15 cellular contexts compared by ENCODE assay signal in the genomic region with DNA sequence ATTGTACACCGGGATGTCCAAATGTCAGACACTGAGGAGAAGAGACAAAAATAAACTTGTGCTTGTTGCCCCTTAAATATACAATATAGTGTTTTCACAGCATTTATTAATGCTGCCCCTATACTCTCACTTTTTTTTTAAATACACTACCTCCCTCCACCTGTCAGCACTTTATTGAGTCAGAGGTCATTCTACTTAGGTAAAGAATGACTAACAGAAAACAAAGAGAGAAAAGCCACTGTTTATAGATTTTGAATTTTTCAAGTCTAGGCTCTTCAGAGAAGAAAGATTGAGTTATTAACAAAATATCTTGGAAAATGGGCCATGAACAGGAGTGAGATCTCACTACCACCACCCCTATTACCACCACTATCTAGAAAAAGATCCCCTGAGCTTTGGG. TPM values are rescaled to one million over a fixed set of nuclear protein-coding genes. Genes with fewer than 3 reads are reported as not detected.
DNase-seq lines count a peak whose midpoint lies in the region; ATAC-seq, FAIRE-seq and TF ChIP-seq lines count a peak whose summit lies in the region.
"Had no signal": no experiment of that assay in that cellular context is flagged by ENCODE, and none has a peak within 500 bp of the region (broad histone marks: within the 10 kb centered on the region; RNA-seq: fewer than 3 reads in every experiment).

No MANE protein-coding gene starts in this region.

- peak overlapping the region; percentile 62 for H3K27ac Mint-ChIP-seq in activated naive CD4-positive, alpha-beta T cell treated with anti-CD3 and anti-CD28 coated beads, Interleukin-2, amount 50 U/mL, for 24 hours
- no peak overlapping the region for H3K27ac Mint-ChIP-seq in activated naive CD4-positive, alpha-beta T cell treated with anti-CD3 and anti-CD28 coated beads, Interleukin-2, amount 10 ng/mL, durations not matched to agents 7 days and 5 days
- H3K27ac Mint-ChIP-seq in naive thymus-derived CD8-positive, alpha-beta T cell: peak overlapping the region in 9 of 10 donors; percentile 15 to 76 (median 60)
- no peak overlapping the region for H3K27ac Mint-ChIP-seq in activated CD8-positive, alpha-beta T cell treated with anti-CD3 and anti-CD28 coated beads for 36 hours
- no peak overlapping the region for H3K27ac Mint-ChIP-seq in stimulated activated naive CD8-positive, alpha-beta T cell treated with anti-CD3 and anti-CD28 coated beads, Interleukin-15, amount 100 ng/mL, for 72 hours

- no peak overlapping the region for H3K27ac ChIP-seq in RWPE2 (ENCODE audit: poor library complexity, severe bottlenecking)
- H3K27ac ChIP-seq: 22Rv1, BLaER1 had no signal

- H3K4me3 Mint-ChIP-seq in activated naive CD4-positive, alpha-beta T cell treated with anti-CD3 and anti-CD28 coated beads, Interleukin-2, amount 50 U/mL, for 24 hours: no peak overlapping the region
- H3K4me3 Mint-ChIP-seq in activated naive CD4-positive, alpha-beta T cell treated with anti-CD3 and anti-CD28 coated beads, Interleukin-2, amount 10 ng/mL, durations not matched to agents 7 days and 5 days: no peak overlapping the region
- no peak overlapping the region for H3K4me3 Mint-ChIP-seq in naive thymus-derived CD8-positive, alpha-beta T cell
- no peak overlapping the region for H3K4me3 Mint-ChIP-seq in activated CD8-positive, alpha-beta T cell treated with anti-CD3 and anti-CD28 coated beads for 36 hours
- no peak overlapping the region for H3K4me3 Mint-ChIP-seq in stimulated activated naive CD8-positive, alpha-beta T cell treated with anti-CD3 and anti-CD28 coated beads, Interleukin-15, amount 100 ng/mL, for 72 hours

- no peaks in the 10 kb centered on the region for H3K9me3 Mint-ChIP-seq in activated naive CD4-positive, alpha-beta T cell treated with anti-CD3 and anti-CD28 coated beads, Interleukin-2, amount 50 U/mL, for 24 hours
- H3K9me3 Mint-ChIP-seq in activated naive CD4-positive, alpha-beta T cell treated with anti-CD3 and anti-CD28 coated beads, Interleukin-2, amount 10 ng/mL, durations not matched to agents 7 days and 5 days: no peaks in the 10 kb centered on the region
- H3K9me3 Mint-ChIP-seq in naive thymus-derived CD8-positive, alpha-beta T cell: no peaks in the 10 kb centered on the region
- H3K9me3 Mint-ChIP-seq in activated CD8-positive, alpha-beta T cell treated with anti-CD3 and anti-CD28 coated beads for 36 hours: no peaks in the 10 kb centered on the region
- no peaks in the 10 kb centered on the region for H3K9me3 Mint-ChIP-seq in stimulated activated naive CD8-positive, alpha-beta T cell treated with anti-CD3 and anti-CD28 coated beads, Interleukin-15, amount 100 ng/mL, for 72 hours

- peaks cover 11% of the 10 kb centered on the region for H3K36me3 Mint-ChIP-seq in activated naive CD4-positive, alpha-beta T cell treated with anti-CD3 and anti-CD28 coated beads, Interleukin-2, amount 50 U/mL, for 24 hours
- H3K36me3 Mint-ChIP-seq in activated naive CD4-positive, alpha-beta T cell treated with anti-CD3 and anti-CD28 coated beads, Interleukin-2, amount 10 ng/mL, durations not matched to agents 7 days and 5 days: peaks cover 75% of the 10 kb centered on the region
- H3K36me3 Mint-ChIP-seq in naive thymus-derived CD8-positive, alpha-beta T cell: peaks cover 0 to 92% (median 30%) of the 10 kb centered on the region in 3 donors
- peaks cover 24% of the 10 kb centered on the region for H3K36me3 Mint-ChIP-seq in activated CD8-positive, alpha-beta T cell treated with anti-CD3 and anti-CD28 coated beads for 36 hours (ENCODE audit: low read depth)

- CTCF ChIA-PET in activated naive CD4-positive, alpha-beta T cell treated with anti-CD3 and anti-CD28 coated beads, Interleukin-2, amount 10 ng/mL, durations not matched to agents 7 days and 5 days (lab: Charles Lee): interaction anchor here (1.0 to 1.6 kb wide), 2 partner anchors 8 to 41 kb away, joined by 3 to 4 read pairs; no protein-coding TSS in a partner anchor
- CTCF ChIA-PET in activated CD8-positive, alpha-beta T cell treated with anti-CD3 and anti-CD28 coated beads for 36 hours (lab: Charles Lee): interaction anchor here (1.1 kb wide), 1 partner anchor 41 kb away, joined by 5 read pairs; no protein-coding TSS in a partner anchor

- no peaks in the 10 kb centered on the region for H3K36me3 ChIP-seq in RWPE2 (ENCODE audit: low read depth)
- H3K36me3 ChIP-seq: BLaER1, HAP-1 had no signal

- no peak for TF ChIP-seq CTCF in RWPE2 (IDR thresholded peaks at IDR 0.05; ENCODE audit: poor library complexity, severe bottlenecking)
- no peak for TF ChIP-seq CTCF in activated CD8-positive, alpha-beta T cell treated with anti-CD3 and anti-CD28 coated beads for 36 hours (IDR thresholded peaks at IDR 0.05)

- peaks cover 5% of the 10 kb centered on the region for H3K4me1 ChIP-seq in RWPE2 (ENCODE audit: insufficient read depth, poor library complexity, severe bottlenecking)

- FAIRE-seq in frontal cortex (lab: Jason Lieb, UNC): no peak
- FAIRE-seq: GM19239, H1 had no signal

- ATAC-seq in RWPE2 (ENCODE audit: low read depth): peak; percentile 36; the same call in 1 of the 3 replicates
- ATAC-seq in naive thymus-derived CD8-positive, alpha-beta T cell: no peak
- ATAC-seq in activated CD8-positive, alpha-beta T cell treated with anti-CD3 and anti-CD28 coated beads for 36 hours: no peak
- no peak for ATAC-seq in stimulated activated naive CD8-positive, alpha-beta T cell treated with anti-CD3 and anti-CD28 coated beads, Interleukin-15, amount 100 ng/mL, for 72 hours

- H3K4me3 ChIP-seq in RWPE2 (ENCODE audit: severe bottlenecking): no peak overlapping the region
- H3K4me3 ChIP-seq: BLaER1, HAP-1 had no signal

- intact Hi-C loops in activated CD8-positive, alpha-beta T cell treated with anti-CD3 and anti-CD28 coated beads for 36 hours (cut with micrococcal nuclease): no loop called here

- H3K4me1 Mint-ChIP-seq in activated naive CD4-positive, alpha-beta T cell treated with anti-CD3 and anti-CD28 coated beads, Interleukin-2, amount 50 U/mL, for 24 hours: peaks cover 25% of the 10 kb centered on the region
- H3K4me1 Mint-ChIP-seq in activated naive CD4-positive, alpha-beta T cell treated with anti-CD3 and anti-CD28 coated beads, Interleukin-2, amount 10 ng/mL, durations not matched to agents 7 days and 5 days: peaks cover 6% of the 10 kb centered on the region
- peaks cover 7 to 25% (median 13%) of the 10 kb centered on the region in 4 donors for H3K4me1 Mint-ChIP-seq in naive thymus-derived CD8-positive, alpha-beta T cell
- H3K4me1 Mint-ChIP-seq in activated CD8-positive, alpha-beta T cell treated with anti-CD3 and anti-CD28 coated beads for 36 hours (ENCODE audit: low read depth): peaks cover 26% of the 10 kb centered on the region
- peaks cover 33% of the 10 kb centered on the region for H3K4me1 Mint-ChIP-seq in stimulated activated naive CD8-positive, alpha-beta T cell treated with anti-CD3 and anti-CD28 coated beads, Interleukin-15, amount 100 ng/mL, for 72 hours

- POLR2A ChIA-PET in naive thymus-derived CD8-positive, alpha-beta T cell (lab: Charles Lee): no interaction called here
- POLR2A ChIA-PET in activated CD8-positive, alpha-beta T cell treated with anti-CD3 and anti-CD28 coated beads for 36 hours (lab: Charles Lee): no interaction called here

- H3K27me3 Mint-ChIP-seq in activated naive CD4-positive, alpha-beta T cell treated with anti-CD3 and anti-CD28 coated beads, Interleukin-2, amount 50 U/mL, for 24 hours: no peaks in the 10 kb centered on the region
- no peaks in the 10 kb centered on the region for H3K27me3 Mint-ChIP-seq in activated naive CD4-positive, alpha-beta T cell treated with anti-CD3 and anti-CD28 coated beads, Interleukin-2, amount 10 ng/mL, durations not matched to agents 7 days and 5 days
- H3K27me3 Mint-ChIP-seq in naive thymus-derived CD8-positive, alpha-beta T cell: no peaks in the 10 kb centered on the region
- H3K27me3 Mint-ChIP-seq in activated CD8-positive, alpha-beta T cell treated with anti-CD3 and anti-CD28 coated beads for 36 hours: no peaks in the 10 kb centered on the region
- no peaks in the 10 kb centered on the region for H3K27me3 Mint-ChIP-seq in stimulated activated naive CD8-positive, alpha-beta T cell treated with anti-CD3 and anti-CD28 coated beads, Interleukin-15, amount 100 ng/mL, for 72 hours

- no peaks in the 10 kb centered on the region for H3K27me3 ChIP-seq in RWPE2 (ENCODE audit: insufficient read depth, poor library complexity, severe bottlenecking)
- H3K27me3 ChIP-seq: BLaER1 had no signal

- DNase-seq in activated naive CD4-positive, alpha-beta T cell treated with anti-CD3 and anti-CD28 coated beads, Interleukin-2, amount 10 ng/mL, durations not matched to agents 7 days and 5 days: no peak
- peak; percentile 53 for DNase-seq in DMS53 treated with DMSO at 0.1 percent for 48 hours (lab: John Stamatoyannopoulos, UW; ENCODE audit: unreplicated experiment)
- no peak for DNase-seq in RWPE2 (ENCODE audit: low spot score)
- no peak for DNase-seq in naive thymus-derived CD8-positive, alpha-beta T cell
- no peak for DNase-seq in activated CD8-positive, alpha-beta T cell treated with anti-CD3 and anti-CD28 coated beads for 36 hours
- no peak for DNase-seq in frontal cortex (ENCODE audit: low spot score in 2 of 2)
- no peak for DNase-seq in stimulated activated naive CD8-positive, alpha-beta T cell treated with anti-CD3 and anti-CD28 coated beads, Interleukin-15, amount 100 ng/mL, for 72 hours
- DNase-seq: AML-193, GF-D8 had no signal

- no peaks in the 10 kb centered on the region for H3K9me3 ChIP-seq in RWPE2 (ENCODE audit: severe bottlenecking)
- H3K9me3 ChIP-seq: BLaER1, HAP-1 had no signal

RNA-seq across cellular contexts. Expression of a gene that starts 58.1 kb away (rescaled TPM):
- 1 to 10 TPM; 2.2 to 2.5 TPM for total RNA-seq in naive thymus-derived CD8-positive, alpha-beta T cell
- 1 to 10 TPM in 1 of 3 donors, under 1 TPM in 1, not detected in 1; 0.13 to 1.2 TPM for polyA plus RNA-seq in naive thymus-derived CD8-positive, alpha-beta T cell
- total RNA-seq in activated CD8-positive, alpha-beta T cell treated with anti-CD3 and anti-CD28 coated beads for 36 hours: 1 to 10 TPM; 1.1 to 1.9 TPM
- total RNA-seq in frontal cortex: 2.4 TPM

RNA-seq across cellular contexts. Expression of a gene that starts 58.2 kb away (rescaled TPM):
- total RNA-seq in naive thymus-derived CD8-positive, alpha-beta T cell: not detected
- polyA plus RNA-seq in naive thymus-derived CD8-positive, alpha-beta T cell: not detected
- total RNA-seq in activated CD8-positive, alpha-beta T cell treated with anti-CD3 and anti-CD28 coated beads for 36 hours: under 1 TPM in 1 of 2 experiments, not detected in 1; 0.50 TPM
- 0.41 TPM for total RNA-seq in frontal cortex

RNA-seq across cellular contexts. Expression of a gene that starts 59.4 kb away (rescaled TPM):
- 100 to 1,000 TPM; 135 to 140 TPM for total RNA-seq in naive thymus-derived CD8-positive, alpha-beta T cell
- polyA plus RNA-seq in naive thymus-derived CD8-positive, alpha-beta T cell: 10 to 100 TPM; 57.8 to 92.2 (median 60.4) TPM
- total RNA-seq in activated CD8-positive, alpha-beta T cell treated with anti-CD3 and anti-CD28 coated beads for 36 hours: 10 to 100 TPM; 20.6 to 23.5 TPM
- 0.41 TPM for total RNA-seq in frontal cortex
- total RNA-seq: H1 had no signal
- polyA plus RNA-seq: H1 had no signal

Comparison
In these comparisons a context has a peak if more than half of its experiments do, and no peak if none do; other contexts are left out.
1. H3K27ac Mint-ChIP-seq: peak in activated naive CD4-positive, alpha-beta T cell treated with anti-CD3 and anti-CD28 coated beads, Interleukin-2, amount 50 U/mL, for 24 hours (single experiment) and naive thymus-derived CD8-positive, alpha-beta T cell (9 of 10); none in activated naive CD4-positive, alpha-beta T cell treated with anti-CD3 and anti-CD28 coated beads, Interleukin-2, amount 10 ng/mL, durations not matched to agents 7 days and 5 days (single experiment), activated CD8-positive, alpha-beta T cell treated with anti-CD3 and anti-CD28 coated beads for 36 hours (single experiment) and stimulated activated naive CD8-positive, alpha-beta T cell treated with anti-CD3 and anti-CD28 coated beads, Interleukin-15, amount 100 ng/mL, for 72 hours (0 of 2).
2. RNA of a gene that starts 59.4 kb away (total RNA-seq): 135 to 140 TPM in naive thymus-derived CD8-positive, alpha-beta T cell and 20.6 to 23.5 TPM in activated CD8-positive, alpha-beta T cell treated with anti-CD3 and anti-CD28 coated beads for 36 hours; 0.41 TPM in frontal cortex (single experiment); every median in the first group is over 10 times any median in the second.